Comparison of ENCODE assay signal across 8 cellular contexts in genomic region chrX:40266490-40267333, GRCh38.
DNase-seq lines count a peak whose midpoint lies in the region; ATAC-seq and TF ChIP-seq lines count a peak whose summit lies in the region.

No MANE protein-coding gene starts in this region.

- peak; percentile 67 for TF ChIP-seq CTCF in CD4-positive, alpha-beta T cell (IDR thresholded peaks at IDR 0.05)
- peak; percentile 71 for TF ChIP-seq CTCF in HFFc6 (IDR thresholded peaks at IDR 0.05)

- H3K27me3 Mint-ChIP-seq in CD4-positive, alpha-beta T cell = no peaks in the 10 kb centered on the region
- H3K27me3 Mint-ChIP-seq in HFFc6 (ENCODE audit: insufficient read depth) = peaks cover 5% of the 10 kb centered on the region

- H3K4me1 Mint-ChIP-seq in CD4-positive, alpha-beta T cell (ENCODE audit: low read depth) = peaks cover 6% of the 10 kb centered on the region
- H3K4me1 Mint-ChIP-seq in HFFc6 (ENCODE audit: low read depth) = peaks cover 34% of the 10 kb centered on the region

- H3K27ac ChIP-seq in CD4-positive, alpha-beta T cell (ENCODE audit: low read depth, low read length) = no peak overlapping the region

- peaks cover 29% of the 10 kb centered on the region for H3K4me1 ChIP-seq in mononuclear cell (ENCODE audit: insufficient read depth, low read length)

- CTCF ChIA-PET in CD4-positive, alpha-beta T cell (lab: Charles Lee) = interaction anchor here (0.6 to 1.2 kb wide), 7 partner anchors 10 to 555 kb away, joined by 3 to 4 read pairs (median 3); no protein-coding TSS in a partner anchor

- no peaks in the 10 kb centered on the region for H3K9me3 Mint-ChIP-seq in CD4-positive, alpha-beta T cell
- no peaks in the 10 kb centered on the region for H3K9me3 Mint-ChIP-seq in HFFc6

- H3K9me3 ChIP-seq in CD4-positive, alpha-beta T cell (ENCODE audit: control insufficient read depth, low read length) = no peaks in the 10 kb centered on the region
- no peaks in the 10 kb centered on the region for H3K9me3 ChIP-seq in mononuclear cell (ENCODE audit: low read depth, low read length)

- POLR2A ChIA-PET in CD4-positive, alpha-beta T cell (lab: Charles Lee) = interaction anchor here (0.9 to 2.2 kb wide), 6 partner anchors 89 to 536 kb away, joined by 3 to 12 read pairs (median 6); partner anchors contain the start of gene BCOR

- DNase-seq in CD4-positive, alpha-beta T cell = peak; percentile 15 to 59 (median 35)
- peak; percentile 46 for DNase-seq in HFFc6
- peak; percentile 32 for DNase-seq in NCI-H82 treated with DMSO at 0.1 percent for 48 hours (lab: John Stamatoyannopoulos, UW; ENCODE audit: unreplicated experiment)
- DNase-seq in activated CD8-positive, alpha-beta memory T cell treated with anti-CD3 and anti-CD28 coated beads, Interleukin-2, amount 50 U/mL, for 4 hours = peak; percentile 59
- peak; percentile 48 for DNase-seq in epidermal melanocyte (ENCODE audit: insufficient read length, low spot score)
- peak; percentile 13 to 23 for DNase-seq in stimulated activated CD8-positive, alpha-beta memory T cell treated with anti-CD3 and anti-CD28 coated beads, Interleukin-7, amount 100 ng/mL, for 1 hour (ENCODE audit: low read depth in 2 of 2)

- intact Hi-C loops in CD4-positive, alpha-beta T cell (cut with DNase I, micrococcal nuclease) = loop anchor here (2.0 to 10.0 kb wide), 5 partner anchors 92 to 536 kb away; no protein-coding TSS in a partner anchor

- H3K27ac Mint-ChIP-seq in CD4-positive, alpha-beta T cell = no peak overlapping the region
- H3K27ac Mint-ChIP-seq in HFFc6 = peak overlapping the region; percentile 43; the same call in 1 of the 2 replicates

- no peaks in the 10 kb centered on the region for H3K27me3 ChIP-seq in CD4-positive, alpha-beta T cell (ENCODE audit: control insufficient read depth, insufficient read depth, low read length)
- no peaks in the 10 kb centered on the region for H3K27me3 ChIP-seq in mononuclear cell (ENCODE audit: insufficient read depth, low read length)

- H3K4me3 Mint-ChIP-seq in CD4-positive, alpha-beta T cell = peak overlapping the region; percentile 85
- H3K4me3 Mint-ChIP-seq in HFFc6 = peak overlapping the region; percentile 84

- H3K36me3 Mint-ChIP-seq in CD4-positive, alpha-beta T cell (ENCODE audit: low read depth) = no peaks in the 10 kb centered on the region
- no peaks in the 10 kb centered on the region for H3K36me3 Mint-ChIP-seq in HFFc6 (ENCODE audit: low read depth)

- peak; percentile 83 for ATAC-seq in CD4-positive, alpha-beta T cell (ENCODE audit: poor library complexity)
- ATAC-seq in GM18858 (IDR thresholded peaks at IDR 0.05; ENCODE audit: unreplicated experiment) = no peak

- peak overlapping the region; percentile 31 for H3K4me3 ChIP-seq in mononuclear cell (ENCODE audit: low read length)
